Comparison of ENCODE assay signal across 10 cellular contexts in the genomic region with DNA sequence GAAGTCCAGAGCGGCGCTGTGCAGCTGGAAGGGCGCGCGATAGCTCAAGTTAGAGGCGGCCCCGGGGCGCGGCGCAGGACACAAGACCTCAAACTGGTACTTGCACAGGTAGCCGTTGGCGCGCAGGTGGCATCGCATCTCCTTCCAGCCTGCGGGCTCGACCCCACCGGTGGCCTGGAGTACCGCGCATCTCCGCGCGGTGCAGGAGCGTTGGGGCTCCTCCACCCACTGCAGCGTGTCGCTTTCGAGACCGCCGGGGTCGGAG. TPM values are rescaled to one million over a fixed set of nuclear protein-coding genes. Genes with fewer than 3 reads are reported as not detected.
A peak's percentile ranks its signal among the peaks of the same experiment; 100 is the strongest.
DNase-seq lines count a peak whose midpoint lies in the region; TF ChIP-seq lines count a peak whose summit lies in the region.
"Had no signal": no experiment of that assay in that cellular context is flagged by ENCODE, and none has a peak within 500 bp of the region (broad histone marks: within the 10 kb centered on the region; RNA-seq: fewer than 3 reads in every experiment).

No MANE protein-coding gene starts in this region.

- peaks cover 5% of the 10 kb centered on the region for H3K4me1 Mint-ChIP-seq in nephron progenitor cell

- DNase-seq in esophagus squamous epithelium (lab: John Stamatoyannopoulos, UW) (no peak), nephron progenitor cell (peak; percentile 51), hippocampal formation (lab: John Stamatoyannopoulos, UW) (no peak), DMS79 treated with DMSO at 0.1 percent for 48 hours (lab: John Stamatoyannopoulos, UW) (no peak), SIG-M5 treated with dmso at 0.1 percent for 504 hours (lab: John Stamatoyannopoulos, UW; ENCODE audit: unreplicated experiment) (no peak), cortex of kidney (lab: John Stamatoyannopoulos, UW) (no peak)

- H3K79me2 ChIP-seq in ACC112 (ENCODE audit: control insufficient read depth, insufficient read depth, low read length, unreplicated experiment), result no peaks in the 10 kb centered on the region

- H3K9ac ChIP-seq in HUES6 (ENCODE audit: low read length), result no peak overlapping the region

- peak overlapping the region; percentile 73 for H3K4me3 Mint-ChIP-seq in nephron progenitor cell

- TF ChIP-seq POLR2A in esophagus squamous epithelium (IDR thresholded peaks at IDR 0.05), result no peak

- no peak overlapping the region for H3K27ac Mint-ChIP-seq in nephron progenitor cell

- H3K4me1 ChIP-seq in ACC112 (ENCODE audit: control insufficient read depth, insufficient read depth, low read length, unreplicated experiment) (peaks cover 7% of the 10 kb centered on the region), HUES6 (ENCODE audit: control insufficient read depth, insufficient read depth, low read length) (peaks cover 10% of the 10 kb centered on the region; the same call in 1 of the 2 replicates), esophagus squamous epithelium (peaks cover 0 to 17% (median 0%) of the 10 kb centered on the region in 3 donors)
- H3K4me1 ChIP-seq: SJSA1 had no signal

- peaks cover 16% of the 10 kb centered on the region for H3K27me3 ChIP-seq in ACC112 (ENCODE audit: insufficient read depth, low read length)
- peaks cover 88% of the 10 kb centered on the region for H3K27me3 ChIP-seq in HUES6 (ENCODE audit: control insufficient read depth, insufficient read depth, low read length)
- peaks cover 0 to 39% (median 0%) of the 10 kb centered on the region in 4 donors for H3K27me3 ChIP-seq in esophagus squamous epithelium
- H3K27me3 ChIP-seq: SJSA1 had no signal

- H3K36me3 ChIP-seq in ACC112 (ENCODE audit: insufficient read depth, low read length), result no peaks in the 10 kb centered on the region
- no peaks in the 10 kb centered on the region for H3K36me3 ChIP-seq in HUES6 (ENCODE audit: control insufficient read depth, insufficient read depth, low read length)
- H3K36me3 ChIP-seq in esophagus squamous epithelium, result no peaks in the 10 kb centered on the region
- H3K36me3 ChIP-seq: SJSA1 had no signal

- WGBS in esophagus squamous epithelium, 2 donors, result 0 to 7% methylated on average over 1 to 11 of the region's 29 CpGs

- H3K27me3 Mint-ChIP-seq in nephron progenitor cell (ENCODE audit: low read depth, poor library complexity), result peaks cover 71% of the 10 kb centered on the region

- H3K27ac ChIP-seq in ACC112 (ENCODE audit: low read depth, low read length) (no peak overlapping the region), HUES6 (ENCODE audit: low read depth, low read length) (no peak overlapping the region), esophagus squamous epithelium (peak overlapping the region; percentile 68 to 91 (median 78))
- H3K27ac ChIP-seq: SJSA1 had no signal

- H2AFZ ChIP-seq in ACC112 (ENCODE audit: low read length, unreplicated experiment), result peak overlapping the region; percentile 64

- no peaks in the 10 kb centered on the region for H3K36me3 Mint-ChIP-seq in nephron progenitor cell (ENCODE audit: low read depth)

- H3K9me3 ChIP-seq in HUES6 (ENCODE audit: control insufficient read depth, insufficient read depth, low read depth, low read length) (no peaks in the 10 kb centered on the region), esophagus squamous epithelium (no peaks in the 10 kb centered on the region)
- H3K9me3 ChIP-seq: SJSA1 had no signal

- intact Hi-C loops in esophagus squamous epithelium (cut with DNase I), result no loop called here

- H3K9me3 Mint-ChIP-seq in nephron progenitor cell, result no peaks in the 10 kb centered on the region

- H3K4me3 ChIP-seq in ACC112 (ENCODE audit: low read depth, low read length), result peak overlapping the region; percentile 64
- peak overlapping the region; percentile 69 for H3K4me3 ChIP-seq in HUES6 (ENCODE audit: low read depth, low read length)
- peak overlapping the region; percentile 34 to 67 (median 45) for H3K4me3 ChIP-seq in esophagus squamous epithelium
- H3K4me3 ChIP-seq: SJSA1 had no signal

- no peak for TF ChIP-seq CTCF in esophagus squamous epithelium (IDR thresholded peaks at IDR 0.05)
- TF ChIP-seq CTCF in nephron progenitor cell (IDR thresholded peaks at IDR 0.05), result no peak

RNA-seq across cellular contexts. Expression of gene CLEC14A, which starts 0.6 kb away (rescaled TPM):
- total RNA-seq in esophagus squamous epithelium, result 10 to 100 TPM in 2 of 4 donors, 1 to 10 TPM in 2; 5.4 to 18.5 (median 9.3) TPM
- total RNA-seq: Daoy, SJSA1 had no signal

RNA-seq across cellular contexts. Expression of gene SSTR1, which starts 47.6 kb away (rescaled TPM):
- total RNA-seq in esophagus squamous epithelium, result under 1 TPM in 2 of 4 donors, not detected in 2; 0.19 to 0.67 TPM
- total RNA-seq: Daoy, SJSA1 had no signal

Comparison
In these comparisons a context has a peak if more than half of its experiments do, and no peak if none do; other contexts are left out.
1. H3K27ac ChIP-seq: peak in esophagus squamous epithelium (4 of 4); none in ACC112 (single experiment) and HUES6 (single experiment).
2. Peak in every context shown above with its lines, with median percentiles within 50 percentile points of each other: H3K4me3 ChIP-seq.